22 cellular contexts compared by ENCODE assay signal in genomic region chr10:91549296-91549695, GRCh38.
"Had no signal": no experiment of that assay in that cellular context is flagged by ENCODE, and none has a peak within 500 bp of the region (broad histone marks: within the 10 kb centered on the region; RNA-seq: fewer than 3 reads in every experiment).

No MANE protein-coding gene starts in this region.

- H3K27me3 ChIP-seq: left lung, sigmoid colon, upper lobe of right lung had no signal

- H3K9me3 Mint-ChIP-seq: dendritic cell treated with granulocyte-macrophage colony-stimulating factor and Interleukin-4, amounts not matched to agents 40 ng/mL and 50 ng/mL, for 4 days; nephron progenitor cell; stimulated activated memory B cell treated with anti-CD40 and anti-IgM and Interleukin-4, amounts not matched to agents 10 μg/mL and 1 μg/mL and 100 μg/mL, for 72 hours had no signal

- H3K4me3 Mint-ChIP-seq: activated naive CD8-positive, alpha-beta T cell; dendritic cell treated with granulocyte-macrophage colony-stimulating factor and Interleukin-4, amounts not matched to agents 40 ng/mL and 50 ng/mL, for 4 days; nephron progenitor cell; stimulated activated memory B cell treated with anti-CD40 and anti-IgM and Interleukin-4, amounts not matched to agents 10 μg/mL and 1 μg/mL and 100 μg/mL, for 72 hours had no signal

- H3K4me1 Mint-ChIP-seq: stimulated activated memory B cell treated with anti-CD40 and anti-IgM and Interleukin-4, amounts not matched to agents 10 μg/mL and 1 μg/mL and 100 μg/mL, for 72 hours had no signal

- H3K27ac ChIP-seq: cardiac muscle cell, left lung, sigmoid colon, thoracic aorta, upper lobe of right lung, VCaP had no signal

- DNase-seq: activated CD4-positive, alpha-beta T cell treated with anti-CD3 and anti-CD28 coated beads for 1 hour; activated gamma-delta T cell treated with Interleukin-2 at 50 U/mL for 16 hours; amniotic stem cell; effector memory CD4-positive, alpha-beta T cell; foreskin melanocyte; glutamatergic neuron; hypothalamus; kidney; left lung; midbrain; nephron progenitor cell; nucleus accumbens; posterior cingulate gyrus; sigmoid colon; stimulated activated CD4-positive, alpha-beta T cell treated with anti-CD3 and anti-CD28 coated beads, Interleukin-4, amount 100 ng/mL, for 4 hours; upper lobe of right lung had no signal

- H3K4me1 ChIP-seq: left lung, sigmoid colon, upper lobe of right lung had no signal

- H3K36me3 Mint-ChIP-seq: activated naive CD8-positive, alpha-beta T cell; stimulated activated memory B cell treated with anti-CD40 and anti-IgM and Interleukin-4, amounts not matched to agents 10 μg/mL and 1 μg/mL and 100 μg/mL, for 72 hours had no signal

- ATAC-seq: left lung; stimulated activated memory B cell treated with anti-CD40 and anti-IgM and Interleukin-4, amounts not matched to agents 10 μg/mL and 1 μg/mL and 100 μg/mL, for 72 hours; upper lobe of right lung had no signal

- H3K27ac Mint-ChIP-seq: activated naive CD8-positive, alpha-beta T cell; dendritic cell treated with granulocyte-macrophage colony-stimulating factor and Interleukin-4, amounts not matched to agents 40 ng/mL and 50 ng/mL, for 4 days; nephron progenitor cell; stimulated activated memory B cell treated with anti-CD40 and anti-IgM and Interleukin-4, amounts not matched to agents 10 μg/mL and 1 μg/mL and 100 μg/mL, for 72 hours had no signal
